Comparison of ENCODE assay signal across 15 cellular contexts in genomic region chr11:44814881-44815592, GRCh38.
A peak's percentile ranks its signal among the peaks of the same experiment; 100 is the strongest.
DNase-seq lines count a peak whose midpoint lies in the region; TF ChIP-seq lines count a peak whose summit lies in the region.
"Had no signal": no experiment of that assay in that cellular context is flagged by ENCODE, and none has a peak within 500 bp of the region (broad histone marks: within the 10 kb centered on the region; RNA-seq: fewer than 3 reads in every experiment).

No MANE protein-coding gene starts in this region.

- H3F3A ChIP-seq in GM23248 (ENCODE audit: insufficient read depth): no peaks in the 10 kb centered on the region

- WGBS in GM23248 (ENCODE audit: low coverage in 1 of 2, low lambda C conversion rate in 2 of 2, missing lambda C conversion rate in 2 of 2), 2 experiments: 69 to 71% methylated on average over 5 of the region's 5 CpGs
- WGBS in neuronal stem cell (ENCODE audit: extremely low coverage in 2 of 2, insufficient read length in 2 of 2, insufficient replicate concordance in 1 of 2), 2 donors: no CpG with 5 or more reads among the region's 5 CpGs

- no peak overlapping the region for H3K4ac ChIP-seq in neuronal stem cell (ENCODE audit: low read length)

- H3K4me3 ChIP-seq in GM23248 (no peak overlapping the region), choroid plexus epithelial cell (ENCODE audit: low read depth, low read length) (no peak overlapping the region), neuronal stem cell (ENCODE audit: low read length in 2 of 2) (no peak overlapping the region)
- H3K4me3 ChIP-seq: MG63, SJCRH30, smooth muscle cell, tibial artery had no signal

- H3K36me3 ChIP-seq in GM23248 (ENCODE audit: low read depth) (no peaks in the 10 kb centered on the region), neuronal stem cell (replicated peaks in 1 of 2; ENCODE audit: control insufficient read depth in 2 of 2, insufficient read depth in 2 of 2, low read length in 2 of 2) (peaks cover 6 to 12% of the 10 kb centered on the region in 2 donors)
- H3K36me3 ChIP-seq: MG63, SJCRH30, tibial artery had no signal

- H2BK12ac ChIP-seq in neuronal stem cell (ENCODE audit: low read length): no peak overlapping the region

- H3K9me2 ChIP-seq in GM23248 (ENCODE audit: insufficient read depth): no peaks in the 10 kb centered on the region

- peak overlapping the region; percentile 64 for H3K18ac ChIP-seq in neuronal stem cell (ENCODE audit: low read length)

- no peak overlapping the region for H2BK5ac ChIP-seq in neuronal stem cell (ENCODE audit: low read length)

- H2AFZ ChIP-seq in GM23248: no peak overlapping the region
- no peak overlapping the region for H2AFZ ChIP-seq in neuronal stem cell (ENCODE audit: low read length)

- H3K27ac ChIP-seq in GM23248: no peak overlapping the region
- H3K27ac ChIP-seq in neuronal stem cell (replicated peaks; ENCODE audit: low read length): no peak overlapping the region
- H3K27ac ChIP-seq: epithelial cell of prostate, SJCRH30, tibial artery had no signal

- H3K9me3 ChIP-seq in GM23248 (ENCODE audit: low read depth): no peaks in the 10 kb centered on the region
- peaks cover 2 to 4% of the 10 kb centered on the region in 2 donors for H3K9me3 ChIP-seq in neuronal stem cell (replicated peaks in 1 of 2; ENCODE audit: control insufficient read depth in 2 of 2, insufficient read depth in 1 of 2, low read depth in 1 of 2, low read length in 2 of 2)
- H3K9me3 ChIP-seq: SJCRH30, tibial artery had no signal

- no peak for TF ChIP-seq CTCF in choroid plexus epithelial cell (conservative IDR thresholded peaks at IDR 0.05; ENCODE audit: low read depth, low read length)

- no peaks in the 10 kb centered on the region for H4K20me1 ChIP-seq in GM23248 (ENCODE audit: insufficient read depth)

- peaks cover 2% of the 10 kb centered on the region for H3K27me3 ChIP-seq in GM23248 (replicated peaks; ENCODE audit: insufficient read depth)
- H3K27me3 ChIP-seq in neuronal stem cell (ENCODE audit: control insufficient read depth in 3 of 3, insufficient read depth in 3 of 3, low read depth in 1 of 3, low read length in 3 of 3): no peaks in the 10 kb centered on the region
- H3K27me3 ChIP-seq: MG63, SJCRH30, tibial artery had no signal

- H3K79me2 ChIP-seq in GM23248 (ENCODE audit: insufficient read depth): no peaks in the 10 kb centered on the region

- H3K4me2 ChIP-seq in GM23248 (ENCODE audit: unreplicated experiment): no peak overlapping the region
- no peak overlapping the region for H3K4me2 ChIP-seq in neuronal stem cell (ENCODE audit: insufficient read depth, low read length, poor library complexity, severe bottlenecking)
- H3K4me2 ChIP-seq: smooth muscle cell had no signal

- no peak overlapping the region for H3K9ac ChIP-seq in GM23248
- no peak overlapping the region for H3K9ac ChIP-seq in neuronal stem cell (ENCODE audit: low read depth, low read length, poor library complexity)

- no peak overlapping the region for H3K14ac ChIP-seq in neuronal stem cell (ENCODE audit: low read length)

- peak; percentile 64 for DNase-seq in GM23248
- DNase-seq in NCI-H69 (lab: John Stamatoyannopoulos, UW): peak; percentile 57
- peak; percentile 51 for DNase-seq in choroid plexus epithelial cell (ENCODE audit: low read depth)
- no peak for DNase-seq in neuronal stem cell (ENCODE audit: low spot score)
- DNase-seq in NCI-H2029 (lab: John Stamatoyannopoulos, UW): no peak
- no peak for DNase-seq in SHP77 (lab: John Stamatoyannopoulos, UW)
- no peak for DNase-seq in activated naive CD4-positive, alpha-beta T cell treated with Interleukin-2 at 50 U/mL for 16 hours
- DNase-seq in HT-29 (ENCODE audit: low spot score): no peak
- DNase-seq: immature natural killer cell, MG63, naive B cell, tibial artery had no signal

- in situ Hi-C loops in GM23248 (cut with MboI): no loop called here

- no peak overlapping the region for H4K91ac ChIP-seq in neuronal stem cell (ENCODE audit: low read depth, low read length, poor library complexity)

- H2BK15ac ChIP-seq in neuronal stem cell (ENCODE audit: low read length): peak overlapping the region; percentile 17

- H2AK5ac ChIP-seq in neuronal stem cell (ENCODE audit: low read depth, low read length): peak overlapping the region; percentile 43

- no peak overlapping the region for H3K23ac ChIP-seq in neuronal stem cell (ENCODE audit: low read depth, low read length, poor library complexity)

- H2BK120ac ChIP-seq in neuronal stem cell (ENCODE audit: low read depth, low read length): no peak overlapping the region

- H3K79me1 ChIP-seq in neuronal stem cell (ENCODE audit: low read depth, low read length): peaks cover 7% of the 10 kb centered on the region

- H4K8ac ChIP-seq in neuronal stem cell (ENCODE audit: low read depth, low read length): no peak overlapping the region

- H3K4me1 ChIP-seq in GM23248 (ENCODE audit: insufficient read depth): no peaks in the 10 kb centered on the region
- peaks cover 5 to 40% of the 10 kb centered on the region in 2 donors for H3K4me1 ChIP-seq in neuronal stem cell (ENCODE audit: control insufficient read depth in 2 of 2, insufficient read depth in 1 of 2, low read depth in 1 of 2, low read length in 2 of 2)

Comparison
In these comparisons a context has a peak if more than half of its experiments do, and no peak if none do; other contexts are left out.
1. DNase-seq: peak in GM23248 (single experiment), NCI-H69 (single experiment) and choroid plexus epithelial cell (single experiment); none in neuronal stem cell (single experiment), NCI-H2029 (single experiment), SHP77 (0 of 2), activated naive CD4-positive, alpha-beta T cell treated with Interleukin-2 at 50 U/mL for 16 hours (single experiment) and HT-29 (single experiment).